33 cellular contexts compared by ENCODE assay signal in the genomic region with DNA sequence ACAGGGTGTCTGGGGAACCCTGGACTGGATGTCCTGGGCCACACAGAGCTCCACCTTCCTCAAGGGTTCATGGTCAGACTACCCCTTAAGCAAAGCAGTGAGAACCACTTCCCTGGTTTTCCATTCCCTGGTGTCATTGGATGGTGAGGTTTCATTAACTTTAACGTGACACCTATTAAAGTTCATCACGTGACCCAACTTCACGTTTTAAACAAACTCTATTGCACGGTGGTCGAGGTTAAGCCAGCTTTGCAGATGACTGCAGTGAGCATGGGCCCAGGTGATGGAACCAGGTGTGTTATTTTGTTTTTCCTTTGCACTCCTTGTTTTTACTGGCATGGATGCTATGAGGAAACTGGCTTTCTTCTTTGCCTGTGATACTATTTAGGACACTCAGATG.
"Had no signal": no experiment of that assay in that cellular context is flagged by ENCODE, and none has a peak within 500 bp of the region (broad histone marks: within the 10 kb centered on the region; RNA-seq: fewer than 3 reads in every experiment).

No MANE protein-coding gene starts in this region.

- DNase-seq: activated effector memory CD4-positive, alpha-beta T cell treated with anti-CD3 and anti-CD28 coated beads, Interleukin-2, amount 50 U/mL, for 16 hours; activated gamma-delta T cell; activated gamma-delta T cell treated with Interleukin-2 at 50 U/mL for 16 hours; activated naive CD4-positive, alpha-beta T cell; activated naive CD4-positive, alpha-beta T cell treated with anti-CD3 and anti-CD28 coated beads for 36 hours; activated naive CD4-positive, alpha-beta T cell treated with anti-CD3 and anti-CD28 coated beads, Interleukin-2, amount 10 ng/mL, durations not matched to agents 7 days and 5 days; activated naive CD4-positive, alpha-beta T cell treated with anti-CD3 and anti-CD28 coated beads, Interleukin-2, amount 50 U/mL, for 16 hours; activated naive CD4-positive, alpha-beta T cell treated with Interleukin-2 at 50 U/mL for 16 hours; activated naive CD8-positive, alpha-beta T cell treated with anti-CD3 and anti-CD28 coated beads for 36 hours; activated naive CD8-positive, alpha-beta T cell treated with anti-CD3 and anti-CD28 coated beads, Interleukin-2, amount 10 ng/mL, durations not matched to agents 7 days and 5 days; activated naive CD8-positive, alpha-beta T cell treated with anti-CD3 and anti-CD28 coated beads, Interleukin-2, amount 50 U/mL, for 24 hours; activated T-cell treated with anti-CD3 and anti-CD28 coated beads, Interleukin-2, amount 50 U/mL, for 1 hour; activated T-cell treated with anti-CD3 and anti-CD28 coated beads, Interleukin-2, amount 50 U/mL, for 24 hours; activated T-cell treated with anti-CD3 and anti-CD28 coated beads, Interleukin-2, amount 50 U/mL, for 4 hours; activated T-cell treated with anti-CD3 and anti-CD28 coated beads, Interleukin-2, amount 50 U/mL, for 48 hours; activated T-cell treated with anti-CD3 and anti-CD28 coated beads, Interleukin-2, amount 50 U/mL, for 72 hours; adrenal gland; amniotic stem cell; amygdala; anterior cingulate cortex; aorta; body of pancreas; brain microvascular endothelial cell; caudate nucleus; central memory CD4-positive, alpha-beta T cell; cerebellar nuclear complex had no signal

- H3K27me3 ChIP-seq: adrenal gland, ascending aorta, body of pancreas, brain microvascular endothelial cell, breast epithelium, cardiac muscle cell had no signal

- H3K9me3 ChIP-seq: adrenal gland, ascending aorta, body of pancreas, breast epithelium had no signal

- H3K4me3 ChIP-seq: adrenal gland, ascending aorta, body of pancreas, breast epithelium, cardiac muscle cell had no signal

- ATAC-seq: activated naive CD4-positive, alpha-beta T cell treated with anti-CD3 and anti-CD28 coated beads, Interleukin-2, amount 50 U/mL, for 72 hours; activated naive CD8-positive, alpha-beta T cell treated with anti-CD3 and anti-CD28 coated beads, Interleukin-2, amount 50 U/mL, for 24 hours; activated T-cell treated with anti-CD3 and anti-CD28 coated beads, Interleukin-2, amount 50 U/mL, for 4 hours; activated T-cell treated with anti-CD3 and anti-CD28 coated beads, Interleukin-2, amount 50 U/mL, for 72 hours; activated T-helper 17 cell treated with anti-CD3 and anti-CD28 coated beads, Interleukin-2, amount 50 U/mL, for 72 hours; body of pancreas had no signal

- H3K36me3 ChIP-seq: adrenal gland, ascending aorta, brain microvascular endothelial cell, breast epithelium, cardiac muscle cell had no signal

- H3K4me1 ChIP-seq: adrenal gland, ascending aorta, body of pancreas, breast epithelium had no signal

- H3K27ac ChIP-seq: adrenal gland, ascending aorta, body of pancreas, brain microvascular endothelial cell, breast epithelium, cardiac muscle cell had no signal

- FAIRE-seq: astrocyte, bronchial epithelial cell had no signal
